8 cellular contexts compared by ENCODE assay signal in the genomic region with DNA sequence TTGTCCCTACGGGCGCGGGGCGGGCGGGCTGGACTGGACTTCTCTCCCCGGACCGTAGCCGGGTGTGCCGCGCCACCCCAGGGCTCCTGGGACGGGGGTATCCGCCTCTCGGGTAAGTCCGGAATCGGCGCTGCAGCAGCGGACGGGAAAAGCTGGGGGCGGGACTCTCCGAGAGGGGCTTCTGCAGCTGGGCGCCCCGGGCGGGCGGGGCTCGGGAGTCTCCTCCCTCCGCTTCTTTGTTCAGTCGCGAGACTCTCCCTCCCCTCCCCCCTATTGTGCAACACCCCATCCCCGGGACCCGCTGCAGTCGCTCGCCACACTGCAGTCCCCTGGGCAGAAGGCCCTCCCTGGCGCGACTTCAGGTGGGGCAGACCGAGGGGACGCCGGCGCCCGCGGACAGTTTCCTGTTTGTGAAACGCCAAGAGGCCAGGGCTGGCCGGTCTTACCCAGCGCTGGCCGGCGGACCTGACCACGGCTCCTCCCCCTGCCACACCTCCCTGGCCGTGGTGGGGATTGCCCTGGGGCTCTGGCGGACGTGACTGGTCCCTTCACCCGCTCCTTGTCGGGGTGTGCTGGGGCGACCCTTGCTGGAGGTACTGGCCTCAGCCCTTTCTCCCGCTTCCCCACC.
A peak's percentile ranks its signal among the peaks of the same experiment; 100 is the strongest.
DNase-seq lines count a peak whose midpoint lies in the region; ATAC-seq and TF ChIP-seq lines count a peak whose summit lies in the region.

No MANE protein-coding gene starts in this region.

- H3K27ac ChIP-seq in WERI-Rb-1 = peak overlapping the region; percentile 97

- TF ChIP-seq CTCF in WERI-Rb-1 (IDR thresholded peaks at IDR 0.05; ENCODE audit: low read depth, low read length) = no peak
- no peak for TF ChIP-seq CTCF in cardiac fibroblast (IDR thresholded peaks at IDR 0.05; ENCODE audit: low read depth, low read length)

- H3K9me3 ChIP-seq in WERI-Rb-1 (ENCODE audit: severe bottlenecking) = no peaks in the 10 kb centered on the region

- ATAC-seq in GM18861 (IDR thresholded peaks at IDR 0.05; ENCODE audit: unreplicated experiment) (peak; percentile 41), HG03097 (IDR thresholded peaks at IDR 0.05; ENCODE audit: low FRiP score, unreplicated experiment) (peak; percentile 42)

- H3K36me3 ChIP-seq in WERI-Rb-1 = peaks cover 47% of the 10 kb centered on the region

- H3K27me3 ChIP-seq in WERI-Rb-1 (ENCODE audit: insufficient read depth, low read depth, severe bottlenecking) = no peaks in the 10 kb centered on the region

- peak overlapping the region; percentile 98 for H3K4me3 ChIP-seq in WERI-Rb-1 (ENCODE audit: low read depth, low read length)
- peak overlapping the region; percentile 93 to 100 for H3K4me3 ChIP-seq in cardiac fibroblast (replicated peaks in 1 of 2; ENCODE audit: low read depth in 2 of 2, low read length in 2 of 2)

- DNase-seq in 8988T (peak; percentile 62), NCI-H2196 (lab: John Stamatoyannopoulos, UW; ENCODE audit: unreplicated experiment) (peak; percentile 63), WERI-Rb-1 (peak; percentile 91), cardiac fibroblast (ENCODE audit: low read depth in 2 of 2) (peak; percentile 89 to 93), inferior parietal cortex (ENCODE audit: extremely low spot score) (peak; percentile 50), smooth muscle cell of the brain vasculature (ENCODE audit: low read depth, low spot score) (peak; percentile 74)

Comparison
In these comparisons a context has a peak if more than half of its experiments do, and no peak if none do; other contexts are left out.
1. Peak in every context shown above with its lines: DNase-seq, ATAC-seq, H3K4me3 ChIP-seq and H3K27ac ChIP-seq.